14 cellular contexts compared by ENCODE assay signal in the genomic region with DNA sequence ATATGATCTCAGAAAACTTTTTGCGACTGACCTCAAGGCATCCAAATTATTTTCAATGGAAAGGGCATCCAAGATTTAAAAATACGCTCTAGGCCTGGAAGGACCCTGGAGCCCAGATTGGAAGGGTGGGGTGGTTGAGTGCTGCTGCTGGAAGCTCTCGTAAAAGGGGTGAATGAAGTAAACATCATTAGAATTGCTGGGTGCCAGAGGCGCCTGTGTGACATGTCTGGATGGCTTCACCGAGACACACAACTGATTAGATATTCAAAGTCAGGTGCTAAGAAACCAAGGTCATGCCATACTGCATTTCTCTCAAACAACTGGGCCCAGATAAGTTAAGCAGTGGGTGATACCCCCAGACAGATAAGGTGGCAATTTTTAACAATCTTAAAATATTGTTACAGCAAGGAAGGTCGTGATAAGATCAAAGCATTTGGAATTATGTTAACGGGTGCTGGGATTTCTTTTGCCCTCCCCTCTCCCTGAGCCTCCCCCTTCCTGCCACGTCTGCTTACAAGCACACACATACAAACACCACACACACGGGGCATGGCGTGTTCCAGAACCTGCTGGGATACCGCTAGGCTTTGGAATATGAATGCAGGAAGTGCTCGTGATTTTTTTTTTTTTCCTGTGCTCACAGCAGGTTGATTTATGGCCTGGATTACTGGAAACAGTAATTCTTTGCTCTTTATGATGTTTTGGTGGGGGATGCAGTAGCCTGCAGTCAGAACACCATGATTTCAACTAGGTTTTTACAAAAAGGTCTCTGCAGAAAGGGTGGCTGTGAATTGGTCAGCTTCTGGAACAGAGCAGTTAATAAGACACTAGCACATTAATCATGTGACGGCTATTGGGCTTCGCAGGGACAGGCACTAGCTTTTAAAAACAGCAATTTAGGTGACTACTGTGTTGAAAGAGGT.
DNase-seq lines count a peak whose midpoint lies in the region; ATAC-seq, FAIRE-seq and TF ChIP-seq lines count a peak whose summit lies in the region.
"Had no signal": no experiment of that assay in that cellular context is flagged by ENCODE, and none has a peak within 500 bp of the region (broad histone marks: within the 10 kb centered on the region; RNA-seq: fewer than 3 reads in every experiment).

No MANE protein-coding gene starts in this region.

- no peak for TF ChIP-seq POLR2A in K562 (conservative IDR thresholded peaks at IDR 0.05)

- H3K4me2 ChIP-seq in K562 (ENCODE audit: insufficient read depth, low read length) (no peak overlapping the region), hepatocyte (peak overlapping the region; percentile 67)

- no peak for TF ChIP-seq RAD21 in K562 (CRISPR knock-in tag; conservative IDR thresholded peaks at IDR 0.05 in 1 of 2, IDR thresholded peaks at IDR 0.05 in 1 of 2)

- no peaks in the 10 kb centered on the region for H3K4me1 ChIP-seq in K562 (replicated peaks in 1 of 2; ENCODE audit: control insufficient read depth in 2 of 2, insufficient read depth in 2 of 2, low read length in 2 of 2)
- peaks cover 18% of the 10 kb centered on the region for H3K4me1 ChIP-seq in hepatocyte (ENCODE audit: insufficient read depth)
- peaks cover 39 to 48% (median 39%) of the 10 kb centered on the region in 3 donors for H3K4me1 ChIP-seq in skeletal muscle tissue (ENCODE audit: control insufficient read depth in 3 of 3, insufficient read depth in 3 of 3, low read length in 3 of 3)
- H3K4me1 ChIP-seq: lower lobe of right lung had no signal

- TF ChIP-seq CTCF in K562 (IDR thresholded peaks at IDR 0.05 in 2 of 3, conservative IDR thresholded peaks at IDR 0.05 in 1 of 3; ENCODE audit: insufficient read depth in 2 of 3, low read depth in 1 of 3, low read length in 3 of 3) (no peak), hepatocyte (IDR thresholded peaks at IDR 0.05; ENCODE audit: poor library complexity) (no peak)

- DNase-seq in NCI-H1417 (lab: John Stamatoyannopoulos, UW), result peak in 2 of 3 experiments; percentile 71 to 90
- no peak for DNase-seq in K562 (ENCODE audit: extremely low read depth in 1 of 4, low spot score in 3 of 4)
- DNase-seq in hepatocyte (ENCODE audit: low spot score), result peak; percentile 71
- no peak for DNase-seq in HPDE6-E6E7 (ENCODE audit: extremely low spot score)
- no peak for DNase-seq in RPMI8226
- DNase-seq in stimulated activated naive CD4-positive, alpha-beta T cell treated with Interleukin-2 at 50 U/mL for 16 hours (lab: John Stamatoyannopoulos, UW), result no peak
- DNase-seq: activated T-cell treated with anti-CD3 and anti-CD28 coated beads for 4 hours; CD4-positive, CD25-positive, alpha-beta regulatory T cell; effector CD8-positive, alpha-beta T cell; lower lobe of right lung; NCI-H1694; SIG-M5 had no signal

- POLR2A ChIA-PET in K562 (lab: Yijun Ruan, JAX), result no interaction called here

- no peak for ATAC-seq in K562
- ATAC-seq: WTC11 had no signal

- H3K27ac ChIP-seq in K562 (ENCODE audit: extremely low read depth, low read depth, low read length) (no peak overlapping the region), hepatocyte (peak overlapping the region; percentile 68), skeletal muscle tissue (ENCODE audit: low read depth, low read length) (peak overlapping the region; percentile 99)
- H3K27ac ChIP-seq: lower lobe of right lung had no signal

- no peaks in the 10 kb centered on the region for H3K9me1 ChIP-seq in K562 (ENCODE audit: control insufficient read depth, insufficient read depth, low read length)

- BruUV-seq in K562 (replicated peaks; lab: Mats Ljungman, UMichigan), result no TSS peak

- no peaks in the 10 kb centered on the region; the same call in 1 of the 2 replicates for H3K9me3 ChIP-seq in K562 (replicated peaks; ENCODE audit: control insufficient read depth, insufficient read depth, low read depth, low read length)
- no peaks in the 10 kb centered on the region for H3K9me3 ChIP-seq in hepatocyte (ENCODE audit: low read depth)
- H3K9me3 ChIP-seq in skeletal muscle tissue (ENCODE audit: control insufficient read depth in 3 of 3, low read length in 3 of 3), result no peaks in the 10 kb centered on the region
- H3K9me3 ChIP-seq: lower lobe of right lung had no signal

- no peaks in the 10 kb centered on the region for H3K36me3 ChIP-seq in K562 (ENCODE audit: control insufficient read depth, insufficient read depth, low read length)
- H3K36me3 ChIP-seq in hepatocyte (replicated peaks; ENCODE audit: insufficient read depth, low read depth), result no peaks in the 10 kb centered on the region
- H3K36me3 ChIP-seq in skeletal muscle tissue (ENCODE audit: control insufficient read depth in 3 of 3, insufficient read depth in 3 of 3, low read length in 3 of 3), result no peaks in the 10 kb centered on the region
- H3K36me3 ChIP-seq: lower lobe of right lung had no signal

- H3K9ac ChIP-seq in K562 (ENCODE audit: insufficient read depth in 1 of 2, low read depth in 2 of 2, low read length in 2 of 2), result no peak overlapping the region
- peak overlapping the region; percentile 55 to 84 (median 71) for H3K9ac ChIP-seq in skeletal muscle tissue (ENCODE audit: low read depth in 1 of 3, low read length in 3 of 3)

- CTCF ChIA-PET in K562 (lab: Yijun Ruan, JAX; ENCODE audit: low intra/inter-chr PET ratio), result no interaction called here

- TF ChIP-seq EP300 in K562 (IDR thresholded peaks at IDR 0.05; ENCODE audit: low read length), result no peak

- intact Hi-C loops in K562 (cut with micrococcal nuclease), result no loop called here

- H3K9me2 ChIP-seq in hepatocyte (replicated peaks; ENCODE audit: insufficient read depth), result no peaks in the 10 kb centered on the region

- H3K27me3 ChIP-seq in K562 (ENCODE audit: control insufficient read depth in 2 of 2, insufficient read depth in 2 of 2, low read length in 2 of 2), result peaks cover 15 to 30% of the 10 kb centered on the region in 2 experiments; a peak in 4 of 5 replicates
- H3K27me3 ChIP-seq in hepatocyte, result no peaks in the 10 kb centered on the region
- H3K27me3 ChIP-seq in skeletal muscle tissue (ENCODE audit: control insufficient read depth in 3 of 3, insufficient read depth in 3 of 3, low read length in 3 of 3), result no peaks in the 10 kb centered on the region

- no peaks in the 10 kb centered on the region for H3K79me2 ChIP-seq in K562 (ENCODE audit: control insufficient read depth, insufficient read depth, low read length)
- no peaks in the 10 kb centered on the region for H3K79me2 ChIP-seq in hepatocyte

- 7% methylated on average over 13 of the region's 14 CpGs for WGBS in K562 (ENCODE audit: insufficient coverage, low coverage, missing lambda C conversion rate)
- 27% methylated on average over 14 of the region's 14 CpGs for WGBS in hepatocyte (ENCODE audit: low lambda C conversion rate, missing lambda C conversion rate)

- no peaks in the 10 kb centered on the region for H4K20me1 ChIP-seq in K562 (replicated peaks; ENCODE audit: control insufficient read depth, insufficient read depth, low read length)
- H4K20me1 ChIP-seq in hepatocyte (ENCODE audit: insufficient read depth, poor library complexity, severe bottlenecking), result no peaks in the 10 kb centered on the region

- no peak for FAIRE-seq in K562 (lab: Jason Lieb, UNC)

- in situ Hi-C loops in K562 (cut with MboI), result no loop called here

- H3K4me3 ChIP-seq in K562 (no peak overlapping the region), hepatocyte (no peak overlapping the region), skeletal muscle tissue (ENCODE audit: low read length in 3 of 3) (peak overlapping the region in 2 of 3 donors; percentile 4 to 36)
- H3K4me3 ChIP-seq: lower lobe of right lung had no signal

- no peak overlapping the region for H2AFZ ChIP-seq in K562 (ENCODE audit: low read depth, low read length)
- H2AFZ ChIP-seq in hepatocyte, result no peak overlapping the region

TF ChIP-seq in K562, 482 proteins besides CTCF, POLR2A, EP300 and RAD21:
- TF ChIP-seq, protein P1, sequence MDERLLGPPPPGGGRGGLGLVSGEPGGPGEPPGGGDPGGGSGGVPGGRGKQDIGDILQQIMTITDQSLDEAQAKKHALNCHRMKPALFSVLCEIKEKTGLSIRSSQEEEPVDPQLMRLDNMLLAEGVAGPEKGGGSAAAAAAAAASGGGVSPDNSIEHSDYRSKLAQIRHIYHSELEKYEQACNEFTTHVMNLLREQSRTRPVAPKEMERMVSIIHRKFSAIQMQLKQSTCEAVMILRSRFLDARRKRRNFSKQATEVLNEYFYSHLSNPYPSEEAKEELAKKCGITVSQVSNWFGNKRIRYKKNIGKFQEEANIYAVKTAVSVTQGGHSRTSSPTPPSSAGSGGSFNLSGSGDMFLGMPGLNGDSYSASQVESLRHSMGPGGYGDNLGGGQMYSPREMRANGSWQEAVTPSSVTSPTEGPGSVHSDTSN (CRISPR knock-in tag; IDR thresholded peaks at IDR 0.05; ENCODE audit: low read depth), result no peak
- TF ChIP-seq, protein P1 (tag; conservative IDR thresholded peaks at IDR 0.05; ENCODE audit: low read depth), result peak; percentile 87
- TF ChIP-seq CREBBP (IDR thresholded peaks at IDR 0.05; ENCODE audit: low read depth, low read length), result no peak
- peak; percentile 63; the same call in 1 of the 2 replicates for TF ChIP-seq PKNOX1 (IDR thresholded peaks at IDR 0.05)
- TF ChIP-seq ZNF124 (CRISPR knock-in tag; IDR thresholded peaks at IDR 0.05), result no peak
- peak; percentile 74 for TF ChIP-seq MEIS2 (IDR thresholded peaks at IDR 0.05; ENCODE audit: partially characterized antibody)

Comparison
In these comparisons a context has a peak if more than half of its experiments do, and no peak if none do; other contexts are left out.
1. DNase-seq: peak in NCI-H1417 (2 of 3) and hepatocyte (single experiment); none in K562 (0 of 4), HPDE6-E6E7 (single experiment), RPMI8226 (single experiment) and stimulated activated naive CD4-positive, alpha-beta T cell treated with Interleukin-2 at 50 U/mL for 16 hours (single experiment).
2. H3K4me3 ChIP-seq: peak in skeletal muscle tissue (2 of 3); none in K562 (single experiment) and hepatocyte (single experiment).
3. H3K9ac ChIP-seq: peak in skeletal muscle tissue (3 of 3); none in K562 (0 of 2).